ENCODE assay signal across 11 cellular contexts in the genomic region with DNA sequence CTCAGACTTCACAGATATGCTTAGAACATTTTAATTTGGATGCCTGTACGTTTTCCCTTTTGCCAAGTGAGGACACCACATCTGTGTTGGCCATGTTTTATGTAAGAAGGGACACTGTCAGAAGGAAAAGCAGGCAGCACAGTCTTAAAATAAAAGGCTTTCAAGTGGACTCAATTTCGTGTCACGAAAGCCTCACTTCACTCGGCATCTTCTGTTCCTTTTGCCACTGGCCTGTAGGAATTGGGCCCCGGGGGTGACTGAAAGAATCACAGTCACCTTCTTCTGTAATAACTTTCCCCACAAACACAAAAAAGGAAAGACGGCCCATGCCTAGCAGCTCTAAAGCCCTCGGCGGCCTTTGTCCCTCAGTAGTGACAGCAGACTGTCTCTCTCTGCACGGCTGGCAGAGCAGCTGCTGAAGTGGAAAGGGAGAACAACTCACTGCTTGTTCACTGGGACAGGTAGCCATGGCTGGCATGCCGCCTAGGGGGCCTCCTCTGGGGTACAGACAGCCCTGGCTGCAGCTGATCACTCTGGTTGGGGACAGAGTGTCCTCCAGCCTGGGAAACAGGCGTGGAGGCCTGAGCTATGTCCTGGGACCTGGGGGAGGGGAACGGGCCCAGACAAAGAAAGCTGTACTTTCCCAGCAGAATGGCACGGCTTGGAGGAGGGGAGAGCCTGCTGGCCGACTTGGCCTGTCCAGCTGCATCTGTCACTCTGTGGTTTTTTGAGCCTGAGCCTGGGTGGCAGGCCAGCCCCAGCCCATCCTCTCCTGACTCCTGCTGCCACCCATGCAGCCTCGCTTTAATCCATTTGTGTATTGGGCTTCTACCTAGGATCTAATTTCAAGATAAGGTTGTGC. TPM values are rescaled to one million over a fixed set of nuclear protein-coding genes. Genes with fewer than 3 reads are reported as not detected.
DNase-seq lines count a peak whose midpoint lies in the region; ATAC-seq and TF ChIP-seq lines count a peak whose summit lies in the region.
"Had no signal": no experiment of that assay in that cellular context is flagged by ENCODE, and none has a peak within 500 bp of the region (broad histone marks: within the 10 kb centered on the region; RNA-seq: fewer than 3 reads in every experiment).

No MANE protein-coding gene starts in this region.

- no peak for ATAC-seq in GM18909 (IDR thresholded peaks at IDR 0.05; ENCODE audit: poor library complexity, unreplicated experiment)
- no peak for ATAC-seq in HG02678 (IDR thresholded peaks at IDR 0.05; ENCODE audit: unreplicated experiment)

- H3K9ac ChIP-seq in Karpas-422 (ENCODE audit: low read length) (peak overlapping the region; percentile 56), neural progenitor cell (no peak overlapping the region)

- TF ChIP-seq CTCF in esophagus squamous epithelium (IDR thresholded peaks at IDR 0.05) (no peak), neural progenitor cell (IDR thresholded peaks at IDR 0.05) (no peak)

- peaks cover 72% of the 10 kb centered on the region for H3K4me1 Mint-ChIP-seq in neural progenitor cell

- H3K27ac ChIP-seq in Karpas-422 (ENCODE audit: low read length) = peak overlapping the region; percentile 76
- H3K27ac ChIP-seq in esophagus squamous epithelium = peak overlapping the region; percentile 27 to 92 (median 67)
- H3K27ac ChIP-seq in neural progenitor cell = peak overlapping the region; percentile 96

- H3K27me3 ChIP-seq in Karpas-422 (ENCODE audit: low read length) = no peaks in the 10 kb centered on the region
- H3K27me3 ChIP-seq in esophagus squamous epithelium = no peaks in the 10 kb centered on the region
- peaks cover 16% of the 10 kb centered on the region for H3K27me3 ChIP-seq in neural progenitor cell

- H3K4me3 ChIP-seq in Karpas-422 (ENCODE audit: low read length) (peak overlapping the region; percentile 29), esophagus squamous epithelium (peak overlapping the region in 1 of 4 donors; percentile 72), neural progenitor cell (peak overlapping the region; percentile 29)

- TF ChIP-seq POLR2A in esophagus squamous epithelium (IDR thresholded peaks at IDR 0.05) = peak in 1 of 4 donors; percentile 24

- WGBS in esophagus squamous epithelium, 2 donors = 60 to 79% methylated on average over 7 to 10 of the region's 15 CpGs

- H4K20me1 ChIP-seq in Karpas-422 (ENCODE audit: insufficient read depth, low read depth, low read length) (no peaks in the 10 kb centered on the region), neural progenitor cell (ENCODE audit: low read depth) (no peaks in the 10 kb centered on the region)

- no peaks in the 10 kb centered on the region for H3K36me3 Mint-ChIP-seq in neural progenitor cell

- no peaks in the 10 kb centered on the region for H3K36me3 ChIP-seq in Karpas-422 (ENCODE audit: insufficient read depth, low read length)
- no peaks in the 10 kb centered on the region for H3K36me3 ChIP-seq in esophagus squamous epithelium
- H3K36me3 ChIP-seq in neural progenitor cell = no peaks in the 10 kb centered on the region

- H3K27ac Mint-ChIP-seq in neural progenitor cell = peak overlapping the region; percentile 98
- H3K27ac Mint-ChIP-seq: T-helper 1 cell treated with Interleukin-12 subunit alpha and Interleukin-12 subunit beta and Interleukin-4 antibody, amounts not matched to agents 30 μg/mL and 1 μg/mL, for 36 hours had no signal

- intact Hi-C loops in esophagus squamous epithelium (cut with DNase I) = no loop called here

- H3K27me3 Mint-ChIP-seq in neural progenitor cell (ENCODE audit: insufficient read depth, low read depth) = no peaks in the 10 kb centered on the region

- H3K4me2 ChIP-seq in Karpas-422 (ENCODE audit: low read depth, low read length, poor library complexity, severe bottlenecking) (peak overlapping the region; percentile 62), neural progenitor cell (peak overlapping the region; percentile 75)

- H3K4me1 ChIP-seq in Karpas-422 (ENCODE audit: low read length) = peaks cover 84% of the 10 kb centered on the region
- peaks cover 16 to 94% (median 52%) of the 10 kb centered on the region in 3 donors for H3K4me1 ChIP-seq in esophagus squamous epithelium
- H3K4me1 ChIP-seq in neural progenitor cell = peaks cover 49% of the 10 kb centered on the region

- H3K9me3 ChIP-seq in Karpas-422 (ENCODE audit: low read length) (no peaks in the 10 kb centered on the region), esophagus squamous epithelium (no peaks in the 10 kb centered on the region), neural progenitor cell (ENCODE audit: low read depth) (no peaks in the 10 kb centered on the region)

- H3K4me3 Mint-ChIP-seq in neural progenitor cell = peak overlapping the region; percentile 68
- H3K4me3 Mint-ChIP-seq: T-helper 1 cell treated with Interleukin-12 subunit alpha and Interleukin-12 subunit beta and Interleukin-4 antibody, amounts not matched to agents 30 μg/mL and 1 μg/mL, for 36 hours had no signal

- DNase-seq in C1 segment of cervical spinal cord (lab: John Stamatoyannopoulos, UW) (peak; percentile 38 to 99 (median 92)), Karpas-422 (peak; percentile 72), esophagus squamous epithelium (lab: John Stamatoyannopoulos, UW) (no peak), neural progenitor cell (ENCODE audit: low spot score) (peak; percentile 89), NCI-H1048 (lab: John Stamatoyannopoulos, UW) (no peak)
- DNase-seq in NK-92 treated with Interleukin-12 subunit alpha and Interleukin-12 subunit beta, amount 100 ng/mL, for 24 hours (lab: John Stamatoyannopoulos, UW) = no peak

- no peaks in the 10 kb centered on the region for H3K9me2 ChIP-seq in Karpas-422 (replicated peaks; ENCODE audit: insufficient read depth, low read length)

- H2AFZ ChIP-seq in Karpas-422 (ENCODE audit: low read length) (peak overlapping the region; percentile 74), neural progenitor cell (replicated peaks) (peak overlapping the region; percentile 65)

- no peaks in the 10 kb centered on the region for H3K79me2 ChIP-seq in Karpas-422 (ENCODE audit: low read length)
- peaks cover under 1% of the 10 kb centered on the region for H3K79me2 ChIP-seq in neural progenitor cell (ENCODE audit: low read depth)

- H3K9me3 Mint-ChIP-seq in neural progenitor cell = no peaks in the 10 kb centered on the region
- H3K9me3 Mint-ChIP-seq: T-helper 1 cell treated with Interleukin-12 subunit alpha and Interleukin-12 subunit beta and Interleukin-4 antibody, amounts not matched to agents 30 μg/mL and 1 μg/mL, for 36 hours had no signal

- peaks cover 21% of the 10 kb centered on the region for H3F3A ChIP-seq in neural progenitor cell (ENCODE audit: low read depth)

RNA-seq across cellular contexts. Expression of a gene that starts 4.4 kb away (rescaled TPM):
- total RNA-seq in Karpas-422 (2014; rRNA removed; shearing (Covaris generic); ENCODE audit: low replicate concordance) = 3.6 and 7.1 TPM in 2 replicates
- 10 to 100 TPM in 1 of 4 donors, 1 to 10 TPM in 3; 1.7 to 22.5 (median 7.4) TPM for total RNA-seq in esophagus squamous epithelium
- total RNA-seq in neural progenitor cell (ENCODE audit: low replicate concordance) = 3.1 and 9.7 TPM in 2 replicates

RNA-seq across cellular contexts. Expression of a gene that starts 14.6 kb away (rescaled TPM):
- not detected in 2 replicates for total RNA-seq in Karpas-422 (2014; rRNA removed; shearing (Covaris generic); ENCODE audit: low replicate concordance)
- total RNA-seq in esophagus squamous epithelium = 100 to 1,000 TPM in 1 of 4 donors, 10 to 100 TPM in 1, 1 to 10 TPM in 2; 2.5 to 116 (median 27.5) TPM
- 0.71 TPM in 1 of 2 replicates, not detected in the other for total RNA-seq in neural progenitor cell (ENCODE audit: low replicate concordance)

RNA-seq across cellular contexts. Expression of a gene that starts 36.7 kb away (rescaled TPM):
- total RNA-seq in Karpas-422 (2014; rRNA removed; shearing (Covaris generic); ENCODE audit: low replicate concordance) = 34.9 and 53.2 TPM in 2 replicates
- 10 to 100 TPM in 2 of 4 donors, 1 to 10 TPM in 2; 3.6 to 14.5 (median 8.0) TPM for total RNA-seq in esophagus squamous epithelium
- total RNA-seq in neural progenitor cell (ENCODE audit: low replicate concordance) = 60.2 and 81.0 TPM in 2 replicates

RNA-seq across cellular contexts. Expression of a gene that starts 52.9 kb away (rescaled TPM):
- total RNA-seq in Karpas-422 (2014; rRNA removed; shearing (Covaris generic); ENCODE audit: low replicate concordance) = not detected in 2 replicates
- not detected for total RNA-seq in esophagus squamous epithelium
- total RNA-seq in neural progenitor cell (ENCODE audit: low replicate concordance) = not detected in 2 replicates
- total RNA-seq: Daoy, lung microvascular endothelial cell had no signal

Comparison
In these comparisons a context has a peak if more than half of its experiments do, and no peak if none do; other contexts are left out.
1. DNase-seq: peak in C1 segment of cervical spinal cord (14 of 14), Karpas-422 (single experiment) and neural progenitor cell (single experiment); none in esophagus squamous epithelium (single experiment), NK-92 treated with Interleukin-12 subunit alpha and Interleukin-12 subunit beta, amount 100 ng/mL, for 24 hours (single experiment) and NCI-H1048 (single experiment).
2. Peak in every context shown above with its lines, with median percentiles within 50 percentile points of each other: H3K27ac ChIP-seq.